ENCODE assay signal across 8 cellular contexts in genomic region chr17:29615048-29615385, GRCh38. TPM values are rescaled to one million over a fixed set of nuclear protein-coding genes. Genes with fewer than 3 reads are reported as not detected.
A peak's percentile ranks its signal among the peaks of the same experiment; 100 is the strongest.
DNase-seq lines count a peak whose midpoint lies in the region; ATAC-seq, FAIRE-seq and TF ChIP-seq lines count a peak whose summit lies in the region.

No MANE protein-coding gene starts in this region.

- H4K20me1 ChIP-seq in K562 (replicated peaks; ENCODE audit: control insufficient read depth, insufficient read depth, low read length), result no peaks in the 10 kb centered on the region; the same call in 1 of the 2 replicates

- no peaks in the 10 kb centered on the region for H3K36me3 Mint-ChIP-seq in mesothelial cell of epicardium

- intact Hi-C loops in K562 (cut with micrococcal nuclease), result loop anchor here (1.0 to 10.0 kb wide), 2 partner anchors 35 to 470 kb away; no protein-coding TSS in a partner anchor
- intact Hi-C loops in vagina (cut with DNase I), result loop anchor here (5.0 kb wide), 1 partner anchor 33 kb away; no protein-coding TSS in a partner anchor

- H3K27ac Mint-ChIP-seq in mesothelial cell of epicardium, result peak overlapping the region; percentile 69

- H3K9me3 ChIP-seq in Peyer's patch (peaks cover 0 to 4% (median 0%) of the 10 kb centered on the region in 4 donors), K562 (replicated peaks; ENCODE audit: control insufficient read depth, insufficient read depth, low read depth, low read length) (no peaks in the 10 kb centered on the region), vagina (no peaks in the 10 kb centered on the region)

- TF ChIP-seq RAD21 in K562 (CRISPR knock-in tag; conservative IDR thresholded peaks at IDR 0.05 in 1 of 2, IDR thresholded peaks at IDR 0.05 in 1 of 2), result no peak

- H3K27me3 ChIP-seq in GM06990 (replicated peaks; ENCODE audit: control insufficient read depth, insufficient read depth, low read length) (peaks cover 2% of the 10 kb centered on the region), Peyer's patch (no peaks in the 10 kb centered on the region), K562 (ENCODE audit: control insufficient read depth in 2 of 2, insufficient read depth in 2 of 2, low read length in 2 of 2) (no peaks in the 10 kb centered on the region), vagina (no peaks in the 10 kb centered on the region)

- no peak for TF ChIP-seq EP300 in K562 (IDR thresholded peaks at IDR 0.05; ENCODE audit: low read length)

- ATAC-seq in K562 (peak; percentile 19), HG03460 (IDR thresholded peaks at IDR 0.05; ENCODE audit: unreplicated experiment) (no peak), HG03520 (IDR thresholded peaks at IDR 0.05; ENCODE audit: unreplicated experiment) (no peak)

- no peak for DNase-seq in GM06990 (ENCODE audit: extremely low read depth, insufficient read length)
- DNase-seq in Peyer's patch, result peak in 2 of 3 donors; percentile 61 to 82
- peak; percentile 47 to 56 (median 50) for DNase-seq in K562 (ENCODE audit: extremely low read depth in 1 of 4, low spot score in 3 of 4)
- no peak for DNase-seq in mesothelial cell of epicardium (ENCODE audit: low spot score in 2 of 2, unreplicated experiment in 2 of 2)
- DNase-seq in vagina (ENCODE audit: extremely low spot score in 2 of 2), result peak in 1 of 2 donors; percentile 88
- no peak for DNase-seq in H54 (ENCODE audit: insufficient read length, low spot score)

- TF ChIP-seq CTCF in GM06990 (IDR thresholded peaks at IDR 0.05; ENCODE audit: insufficient read depth, low read length, poor library complexity, severe bottlenecking) (no peak), Peyer's patch (IDR thresholded peaks at IDR 0.05) (peak in 1 of 6 experiments; percentile 7), K562 (IDR thresholded peaks at IDR 0.05 in 2 of 3, conservative IDR thresholded peaks at IDR 0.05 in 1 of 3; ENCODE audit: insufficient read depth in 2 of 3, low read depth in 1 of 3, low read length in 3 of 3) (no peak), mesothelial cell of epicardium (IDR thresholded peaks at IDR 0.05; ENCODE audit: unreplicated experiment) (no peak), vagina (IDR thresholded peaks at IDR 0.05) (no peak)

- no peaks in the 10 kb centered on the region for H3K79me2 ChIP-seq in K562 (ENCODE audit: control insufficient read depth, insufficient read depth, low read length)

- H3K4me2 ChIP-seq in K562 (ENCODE audit: insufficient read depth, low read length), result peak overlapping the region; percentile 81

- FAIRE-seq in K562 (lab: Jason Lieb, UNC), result peak; percentile 49
- no peak for FAIRE-seq in H54 (lab: Jason Lieb, UNC)

- peaks cover 5 to 55% (median 45%) of the 10 kb centered on the region in 4 donors for H3K4me1 ChIP-seq in Peyer's patch
- peaks cover 20 to 56% of the 10 kb centered on the region in 2 experiments for H3K4me1 ChIP-seq in K562 (replicated peaks in 1 of 2; ENCODE audit: control insufficient read depth in 2 of 2, insufficient read depth in 2 of 2, low read length in 2 of 2)
- H3K4me1 ChIP-seq in vagina, result peaks cover 54% of the 10 kb centered on the region

- WGBS in K562 (ENCODE audit: insufficient coverage, low coverage, missing lambda C conversion rate), result 6% methylated on average over 15 of the region's 15 CpGs

- peaks cover 17% of the 10 kb centered on the region for H3K4me1 Mint-ChIP-seq in mesothelial cell of epicardium

- no peaks in the 10 kb centered on the region for H3K9me3 Mint-ChIP-seq in mesothelial cell of epicardium

- no TSS peak for BruUV-seq in K562 (replicated peaks; lab: Mats Ljungman, UMichigan)

- H3K9ac ChIP-seq in K562 (ENCODE audit: insufficient read depth in 1 of 2, low read depth in 2 of 2, low read length in 2 of 2), result peak overlapping the region in 1 of 2 experiments; percentile 92; a peak in 3 of 4 replicates

- in situ Hi-C loops in K562 (cut with MboI), result no loop called here

- peak overlapping the region; percentile 92; the same call in 1 of the 2 replicates for H2AFZ ChIP-seq in K562 (ENCODE audit: low read depth, low read length)

- H3K36me3 ChIP-seq in GM06990 (ENCODE audit: control insufficient read depth, insufficient read depth, low read length), result no peaks in the 10 kb centered on the region
- no peaks in the 10 kb centered on the region for H3K36me3 ChIP-seq in Peyer's patch
- H3K36me3 ChIP-seq in K562 (ENCODE audit: control insufficient read depth, insufficient read depth, low read length), result no peaks in the 10 kb centered on the region; the same call in 2 of the 3 replicates
- H3K36me3 ChIP-seq in vagina, result no peaks in the 10 kb centered on the region

- POLR2A ChIA-PET in K562 (lab: Yijun Ruan, JAX), result interaction anchor here (0.5 to 1.0 kb wide), 5 partner anchors 27 to 775 kb away, joined by 3 to 4 read pairs (median 3); no protein-coding TSS in a partner anchor

- H3K9me1 ChIP-seq in K562 (ENCODE audit: control insufficient read depth, insufficient read depth, low read length), result no peaks in the 10 kb centered on the region

- CTCF ChIA-PET in K562 (lab: Yijun Ruan, JAX; ENCODE audit: low intra/inter-chr PET ratio), result interaction anchor here (0.7 kb wide), 1 partner anchor 489 kb away, joined by 5 read pairs; no protein-coding TSS in a partner anchor

- H3K27ac ChIP-seq in Peyer's patch (peak overlapping the region in 3 of 4 donors; percentile 32 to 59 (median 40)), K562 (ENCODE audit: extremely low read depth, low read depth, low read length) (no peak overlapping the region), vagina (no peak overlapping the region)

- peak overlapping the region; percentile 46 for H3K4me3 Mint-ChIP-seq in mesothelial cell of epicardium

- H3K4me3 ChIP-seq in GM06990 (replicated peaks; ENCODE audit: low read depth, low read length) (peak overlapping the region; percentile 59), Peyer's patch (peak overlapping the region; percentile 32 to 53 (median 43)), K562 (peak overlapping the region; percentile 35), vagina (peak overlapping the region; percentile 39 to 50)

- H3K27me3 Mint-ChIP-seq in mesothelial cell of epicardium (ENCODE audit: low read depth), result peaks cover 56% of the 10 kb centered on the region

- TF ChIP-seq POLR2A in Peyer's patch (IDR thresholded peaks at IDR 0.05) (no peak), K562 (conservative IDR thresholded peaks at IDR 0.05) (no peak), vagina (IDR thresholded peaks at IDR 0.05) (no peak), H54 (IDR thresholded peaks at IDR 0.05; ENCODE audit: low read depth, low read length) (no peak)

RNA-seq across cellular contexts. Expression of gene CORO6, which starts 7.7 kb away (rescaled TPM):
- total RNA-seq in Peyer's patch, result 10 to 100 TPM in 3 of 4 donors, 1 to 10 TPM in 1; 4.0 to 28.9 (median 19.9) TPM
- total RNA-seq in K562 (2011; cell fraction: chromatin; rRNA removed; ENCODE audit: low replicate concordance), result 15.2 and 53.0 TPM in 2 replicates
- 19.7 and 21.4 TPM in 2 replicates for total RNA-seq in K562 (2011; cell fraction: nucleolus; rRNA removed)
- 13.7 and 15.3 TPM in 2 replicates for total RNA-seq in K562 (2011; cell fraction: nucleoplasm; rRNA removed)
- 2.8 and 2.9 TPM in 2 replicates for total RNA-seq in K562 (2014; rRNA removed)
- total RNA-seq in K562 (2014; rRNA removed; fragmentation: Illumina TruSeq; extraction: Trizol), result 0.47 and 0.64 TPM in 2 replicates
- total RNA-seq in K562 (2015; rRNA removed; fragmentation: Illumina TruSeq; extraction: Trizol), result 1.7 and 2.5 TPM in 2 replicates
- 4.4 TPM in 2 replicates for total RNA-seq in K562 (2021)
- 9.8 and 11.9 TPM in 2 replicates for polyA plus RNA-seq in K562 (2011; rRNA removed)
- 4.9 and 9.8 TPM in 2 replicates for polyA plus RNA-seq in K562 (2011; cell fraction: cytosol; rRNA removed)
- polyA plus RNA-seq in K562 (2011; cell fraction: nucleus; rRNA removed), result 96.7 and 310 TPM in 2 replicates
- 4.9 and 6.6 TPM in 2 replicates for polyA plus RNA-seq in K562 (2012)
- polyA plus RNA-seq in K562 (2014; fragmentation: Illumina TruSeq; extraction: Trizol), result 2.4 and 3.1 TPM in 2 replicates
- polyA plus RNA-seq in K562 (2014; fragmentation: Nextera tagmentation; extraction: Ambion mirVana), result under 1 TPM; 0.04 to 0.11 TPM
- 6.6 and 9.1 TPM in 2 replicates for polyA plus RNA-seq in K562 (2014; rRNA removed)
- polyA minus RNA-seq in K562 (2011; rRNA and poly(A)+ RNA removed), result 5.3 and 14.2 TPM in 2 replicates
- polyA minus RNA-seq in K562 (2011; cell fraction: cytosol; rRNA and poly(A)+ RNA removed), result 2.5 and 5.4 TPM in 2 replicates
- polyA minus RNA-seq in K562 (2011; cell fraction: nucleus; rRNA and poly(A)+ RNA removed), result 15.4 and 24.0 TPM in 2 replicates
- total RNA-seq in mesothelial cell of epicardium, result 3.4 to 3.8 TPM (median 3.4 TPM) in 3 replicates
- total RNA-seq in vagina, result 23.6 TPM

RNA-seq across cellular contexts. Expression of gene ANKRD13B, which starts 22.1 kb away (rescaled TPM):
- total RNA-seq in Peyer's patch (10 to 100 TPM in 1 of 4 donors, 1 to 10 TPM in 3; 4.2 to 14.9 (median 8.3) TPM), K562 (2014; rRNA removed) (15.8 and 17.1 TPM in 2 replicates), K562 (2014; rRNA removed; fragmentation: Illumina TruSeq; extraction: Trizol) (2.5 and 3.5 TPM in 2 replicates), K562 (2015; rRNA removed; fragmentation: Illumina TruSeq; extraction: Trizol) (4.3 and 5.0 TPM in 2 replicates), K562 (2021) (22.3 and 28.1 TPM in 2 replicates), mesothelial cell of epicardium (51.7 to 52.7 TPM (median 52.6 TPM) in 3 replicates), vagina (7.9 TPM)
- total RNA-seq in K562 (2011; cell fraction: chromatin; rRNA removed; ENCODE audit: low replicate concordance), result 17.2 and 53.9 TPM in 2 replicates
- 37.9 and 41.4 TPM in 2 replicates for total RNA-seq in K562 (2011; cell fraction: nucleolus; rRNA removed)
- total RNA-seq in K562 (2011; cell fraction: nucleoplasm; rRNA removed), result 20.8 and 22.1 TPM in 2 replicates
- polyA plus RNA-seq in K562 (2011; rRNA removed) (4.6 and 6.5 TPM in 2 replicates), K562 (2014; fragmentation: Illumina TruSeq; extraction: Trizol) (10.3 and 11.7 TPM in 2 replicates), K562 (2014; fragmentation: Nextera tagmentation; extraction: Ambion mirVana) (under 1 TPM; 0.15 to 0.59 TPM), K562 (2014; rRNA removed) (14.2 and 15.6 TPM in 2 replicates)
- 3.9 and 14.6 TPM in 2 replicates for polyA plus RNA-seq in K562 (2011; cell fraction: cytosol; rRNA removed)
- 28.4 and 73.6 TPM in 2 replicates for polyA plus RNA-seq in K562 (2011; cell fraction: nucleus; rRNA removed)
- 9.4 and 11.3 TPM in 2 replicates for polyA plus RNA-seq in K562 (2012)
- 2.5 and 3.7 TPM in 2 replicates for polyA minus RNA-seq in K562 (2011; rRNA and poly(A)+ RNA removed)
- polyA minus RNA-seq in K562 (2011; cell fraction: cytosol; rRNA and poly(A)+ RNA removed), result 8.7 and 9.4 TPM in 2 replicates
- polyA minus RNA-seq in K562 (2011; cell fraction: nucleus; rRNA and poly(A)+ RNA removed), result 11.3 and 11.8 TPM in 2 replicates

RNA-seq across cellular contexts. Expression of gene GIT1, which starts 25.6 kb away (rescaled TPM):
- total RNA-seq in Peyer's patch (10 to 100 TPM; 31.9 to 66.7 (median 52.6) TPM), K562 (2014; rRNA removed) (22.6 and 27.5 TPM in 2 replicates), K562 (2014; rRNA removed; fragmentation: Illumina TruSeq; extraction: Trizol) (7.2 and 11.4 TPM in 2 replicates), K562 (2015; rRNA removed; fragmentation: Illumina TruSeq; extraction: Trizol) (17.1 and 17.3 TPM in 2 replicates), K562 (2021) (31.3 and 35.3 TPM in 2 replicates), mesothelial cell of epicardium (99.0 to 110 TPM (median 108 TPM) in 3 replicates), vagina (39.8 TPM)
- total RNA-seq in K562 (2011; cell fraction: chromatin; rRNA removed; ENCODE audit: low replicate concordance), result 26.1 and 92.6 TPM in 2 replicates
- total RNA-seq in K562 (2011; cell fraction: nucleolus; rRNA removed), result 53.0 and 61.9 TPM in 2 replicates
- 24.8 and 33.5 TPM in 2 replicates for total RNA-seq in K562 (2011; cell fraction: nucleoplasm; rRNA removed)
- polyA plus RNA-seq in K562 (2011; rRNA removed) (15.9 and 16.5 TPM in 2 replicates), K562 (2014; fragmentation: Illumina TruSeq; extraction: Trizol) (29.9 and 31.2 TPM in 2 replicates), K562 (2014; fragmentation: Nextera tagmentation; extraction: Ambion mirVana) (under 1 TPM; 0.35 to 0.38 TPM), K562 (2014; rRNA removed) (21.4 and 21.6 TPM in 2 replicates)
- polyA plus RNA-seq in K562 (2011; cell fraction: cytosol; rRNA removed), result 12.4 and 42.3 TPM in 2 replicates
- 30.8 and 82.9 TPM in 2 replicates for polyA plus RNA-seq in K562 (2011; cell fraction: nucleus; rRNA removed)
- 22.2 and 29.8 TPM in 2 replicates for polyA plus RNA-seq in K562 (2012)
- polyA minus RNA-seq in K562 (2011; rRNA and poly(A)+ RNA removed), result 7.8 and 14.8 TPM in 2 replicates
- 22.0 and 24.6 TPM in 2 replicates for polyA minus RNA-seq in K562 (2011; cell fraction: cytosol; rRNA and poly(A)+ RNA removed)
- 21.4 and 31.9 TPM in 2 replicates for polyA minus RNA-seq in K562 (2011; cell fraction: nucleus; rRNA and poly(A)+ RNA removed)

RNA-seq across cellular contexts. Expression of gene TP53I13, which starts 46.5 kb away (rescaled TPM):
- total RNA-seq in Peyer's patch, result 100 to 1,000 TPM in 2 of 4 donors, 10 to 100 TPM in 2; 86.6 to 204 (median 139) TPM
- 13.5 and 50.0 TPM in 2 replicates for total RNA-seq in K562 (2011; cell fraction: chromatin; rRNA removed; ENCODE audit: low replicate concordance)
- total RNA-seq in K562 (2011; cell fraction: nucleolus; rRNA removed), result 63.0 and 73.5 TPM in 2 replicates
- total RNA-seq in K562 (2011; cell fraction: nucleoplasm; rRNA removed), result 36.1 and 46.0 TPM in 2 replicates
- 25.2 and 27.6 TPM in 2 replicates for total RNA-seq in K562 (2014; rRNA removed)
- 1.8 and 3.3 TPM in 2 replicates for total RNA-seq in K562 (2014; rRNA removed; fragmentation: Illumina TruSeq; extraction: Trizol)
- total RNA-seq in K562 (2015; rRNA removed; fragmentation: Illumina TruSeq; extraction: Trizol), result 13.0 and 13.9 TPM in 2 replicates
- 24.5 and 28.3 TPM in 2 replicates for total RNA-seq in K562 (2021)
- 9.1 and 10.3 TPM in 2 replicates for polyA plus RNA-seq in K562 (2011; rRNA removed)
- 9.9 and 48.3 TPM in 2 replicates for polyA plus RNA-seq in K562 (2011; cell fraction: cytosol; rRNA removed)
- 48.7 and 101 TPM in 2 replicates for polyA plus RNA-seq in K562 (2011; cell fraction: nucleus; rRNA removed)
- 16.9 and 38.4 TPM in 2 replicates for polyA plus RNA-seq in K562 (2012)
- polyA plus RNA-seq in K562 (2014; fragmentation: Illumina TruSeq; extraction: Trizol), result 4.7 and 13.5 TPM in 2 replicates
- under 1 TPM; 0.08 to 0.13 TPM for polyA plus RNA-seq in K562 (2014; fragmentation: Nextera tagmentation; extraction: Ambion mirVana)
- polyA plus RNA-seq in K562 (2014; rRNA removed), result 23.8 and 27.2 TPM in 2 replicates
- polyA minus RNA-seq in K562 (2011; rRNA and poly(A)+ RNA removed), result 1.5 and 4.3 TPM in 2 replicates
- 16.0 and 22.0 TPM in 2 replicates for polyA minus RNA-seq in K562 (2011; cell fraction: cytosol; rRNA and poly(A)+ RNA removed)
- 17.6 and 17.8 TPM in 2 replicates for polyA minus RNA-seq in K562 (2011; cell fraction: nucleus; rRNA and poly(A)+ RNA removed)
- 29.9 to 31.2 TPM (median 30.2 TPM) in 3 replicates for total RNA-seq in mesothelial cell of epicardium
- total RNA-seq in vagina, result 61.1 TPM

RNA-seq across cellular contexts. Expression of gene ABHD15, which starts 48.2 kb away (rescaled TPM):
- total RNA-seq in Peyer's patch (10 to 100 TPM; 19.0 to 41.2 (median 32.2) TPM), K562 (2014; rRNA removed) (2.4 and 3.1 TPM in 2 replicates), K562 (2014; rRNA removed; fragmentation: Illumina TruSeq; extraction: Trizol) (2.0 and 2.2 TPM in 2 replicates), K562 (2015; rRNA removed; fragmentation: Illumina TruSeq; extraction: Trizol) (3.8 and 4.2 TPM in 2 replicates), K562 (2021) (4.0 and 4.2 TPM in 2 replicates), mesothelial cell of epicardium (5.2 to 6.1 TPM (median 5.7 TPM) in 3 replicates), vagina (13.3 TPM)
- 4.0 and 8.2 TPM in 2 replicates for total RNA-seq in K562 (2011; cell fraction: chromatin; rRNA removed; ENCODE audit: low replicate concordance)
- 6.7 and 7.8 TPM in 2 replicates for total RNA-seq in K562 (2011; cell fraction: nucleolus; rRNA removed)
- total RNA-seq in K562 (2011; cell fraction: nucleoplasm; rRNA removed), result 4.4 and 5.1 TPM in 2 replicates
- polyA plus RNA-seq in K562 (2011; rRNA removed) (0.85 and 1.8 TPM in 2 replicates), K562 (2014; fragmentation: Illumina TruSeq; extraction: Trizol) (2.4 and 2.5 TPM in 2 replicates), K562 (2014; fragmentation: Nextera tagmentation; extraction: Ambion mirVana) (under 1 TPM; 0.85 to 0.97 TPM), K562 (2014; rRNA removed) (2.1 and 2.9 TPM in 2 replicates)
- 0.83 and 3.0 TPM in 2 replicates for polyA plus RNA-seq in K562 (2011; cell fraction: cytosol; rRNA removed)
- polyA plus RNA-seq in K562 (2011; cell fraction: nucleus; rRNA removed), result 1.4 and 2.9 TPM in 2 replicates
- 3.2 and 5.4 TPM in 2 replicates for polyA plus RNA-seq in K562 (2012)
- 1.6 and 3.6 TPM in 2 replicates for polyA minus RNA-seq in K562 (2011; rRNA and poly(A)+ RNA removed)
- polyA minus RNA-seq in K562 (2011; cell fraction: cytosol; rRNA and poly(A)+ RNA removed), result 1.5 and 2.9 TPM in 2 replicates
- 1.7 and 2.8 TPM in 2 replicates for polyA minus RNA-seq in K562 (2011; cell fraction: nucleus; rRNA and poly(A)+ RNA removed)

Comparison
In these comparisons a context has a peak if more than half of its experiments do, and no peak if none do; other contexts are left out.
1. DNase-seq: peak in Peyer's patch (2 of 3) and K562 (4 of 4); none in GM06990 (single experiment), mesothelial cell of epicardium (0 of 2) and H54 (single experiment).
2. H3K27ac ChIP-seq: peak in Peyer's patch (3 of 4); none in K562 (single experiment) and vagina (single experiment).
3. Peak in every context shown above with its lines, with median percentiles within 50 percentile points of each other: H3K4me3 ChIP-seq.